In the genomic region with DNA sequence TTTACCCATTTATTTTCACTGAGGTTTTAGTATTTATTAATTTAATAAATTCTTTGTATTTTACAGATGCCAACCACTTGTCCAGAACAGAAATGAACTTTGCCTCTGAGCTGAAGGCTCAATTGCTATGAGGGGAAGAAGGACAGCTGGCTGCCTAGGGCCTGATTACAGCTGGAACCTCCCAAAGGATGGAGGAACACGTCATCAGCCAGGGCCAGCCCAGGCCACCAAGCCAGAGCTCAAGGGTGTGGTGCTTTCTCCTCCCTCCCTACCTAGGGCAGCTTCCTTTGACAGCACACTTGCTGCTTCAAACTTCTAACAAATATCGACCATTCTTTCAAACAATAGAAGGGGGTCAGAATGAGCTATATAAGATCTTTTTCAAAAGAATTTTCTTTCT, we compare ENCODE assay signal across 19 cellular contexts. TPM values are rescaled to one million over a fixed set of nuclear protein-coding genes. Genes with fewer than 3 reads are reported as not detected.
DNase-seq lines count a peak whose midpoint lies in the region; ATAC-seq, FAIRE-seq and TF ChIP-seq lines count a peak whose summit lies in the region.
"Had no signal": no experiment of that assay in that cellular context is flagged by ENCODE, and none has a peak within 500 bp of the region (broad histone marks: within the 10 kb centered on the region; RNA-seq: fewer than 3 reads in every experiment).

No MANE protein-coding gene starts in this region.

- H3K36me3 ChIP-seq in colonic mucosa (no peaks in the 10 kb centered on the region), small intestine (ENCODE audit: control insufficient read depth in 2 of 2, insufficient read depth in 2 of 2, low read length in 2 of 2) (no peaks in the 10 kb centered on the region)

- peak overlapping the region; percentile 52 for H3K27ac ChIP-seq in colonic mucosa
- peak overlapping the region; percentile 53 to 55 for H3K27ac ChIP-seq in small intestine (ENCODE audit: low read depth in 1 of 2, low read length in 1 of 2)
- H3K27ac ChIP-seq: 22Rv1, BLaER1, PC-9 had no signal

- H3K9me3 ChIP-seq in colonic mucosa (no peaks in the 10 kb centered on the region), small intestine (ENCODE audit: control insufficient read depth, low read depth) (no peaks in the 10 kb centered on the region)

- ATAC-seq in left cardiac atrium: peak in 1 of 2 donors; percentile 59
- ATAC-seq in GM21576 (IDR thresholded peaks at IDR 0.05; ENCODE audit: unreplicated experiment): no peak

- WGBS in small intestine, 3 donors: 30 to 55% (median 53%) methylated on average over 2 of the region's 2 CpGs

- no peaks in the 10 kb centered on the region for H3K27me3 ChIP-seq in colonic mucosa
- no peaks in the 10 kb centered on the region for H3K27me3 ChIP-seq in small intestine (ENCODE audit: control insufficient read depth in 2 of 2, insufficient read depth in 2 of 2, low read length in 2 of 2)
- H3K27me3 ChIP-seq: BLaER1 had no signal

- H3K9ac ChIP-seq in colonic mucosa (ENCODE audit: low read depth in 2 of 2, low read length in 2 of 2): no peak overlapping the region
- H3K9ac ChIP-seq: BLaER1 had no signal

- TF ChIP-seq CTCF in colonic mucosa (IDR thresholded peaks at IDR 0.05): no peak

- intact Hi-C loops in colonic mucosa (cut with DNase I) (no loop called here), left cardiac atrium (cut with DNase I) (no loop called here)

- H3K4me3 ChIP-seq in colonic mucosa (no peak overlapping the region), small intestine (ENCODE audit: low read depth in 1 of 2, low read length in 2 of 2) (no peak overlapping the region)
- H3K4me3 ChIP-seq: BLaER1, PC-9 had no signal

- no peaks in the 10 kb centered on the region for H3K4me1 ChIP-seq in colonic mucosa
- H3K4me1 ChIP-seq in small intestine (ENCODE audit: control insufficient read depth in 2 of 2, insufficient read depth in 1 of 2, low read depth in 1 of 2, low read length in 1 of 2): no peaks in the 10 kb centered on the region

- FAIRE-seq in small intestine (lab: Jason Lieb, UNC): no peak

- DNase-seq in DMS 273 (lab: John Stamatoyannopoulos, UW; ENCODE audit: unreplicated experiment): peak; percentile 47
- DNase-seq in DMS 273 treated with DMSO at 0.1 percent for 48 hours (lab: John Stamatoyannopoulos, UW): no peak
- peak; percentile 75 for DNase-seq in colonic mucosa
- DNase-seq in left cardiac atrium: peak; percentile 49
- DNase-seq in small intestine: peak; percentile 88
- no peak for DNase-seq in occipital lobe (lab: John Stamatoyannopoulos, UW)
- DNase-seq in hypothalamus (lab: John Stamatoyannopoulos, UW): no peak
- DNase-seq: CD8-positive, alpha-beta memory T cell; H7; NCI-H1092; NCI-H1694; NCI-H2107; NCI-H345; NCI-H526 treated with DMSO at 0.1 percent for 48 hours; PC-9; SHP77 had no signal

RNA-seq across cellular contexts. Expression of gene RIOK3, which starts 19.7 kb away (rescaled TPM):
- 100 to 1,000 TPM in 1 of 2 donors, 10 to 100 TPM in 1; 76.6 to 165 TPM for total RNA-seq in colonic mucosa
- 10 to 100 TPM; 42.4 to 49.1 TPM for total RNA-seq in left cardiac atrium
- polyA plus RNA-seq in small intestine: 100 to 1,000 TPM in 2 of 3 donors, 10 to 100 TPM in 1; 41.0 to 215 (median 193) TPM
- 55.7 TPM for total RNA-seq in occipital lobe

Comparison
In these comparisons a context has a peak if more than half of its experiments do, and no peak if none do; other contexts are left out.
1. DNase-seq: peak in DMS 273 (single experiment), colonic mucosa (single experiment), left cardiac atrium (single experiment) and small intestine (single experiment); none in DMS 273 treated with DMSO at 0.1 percent for 48 hours (single experiment), occipital lobe (single experiment) and hypothalamus (0 of 51).